ENCODE assay signal across 1 cellular context in the genomic region with DNA sequence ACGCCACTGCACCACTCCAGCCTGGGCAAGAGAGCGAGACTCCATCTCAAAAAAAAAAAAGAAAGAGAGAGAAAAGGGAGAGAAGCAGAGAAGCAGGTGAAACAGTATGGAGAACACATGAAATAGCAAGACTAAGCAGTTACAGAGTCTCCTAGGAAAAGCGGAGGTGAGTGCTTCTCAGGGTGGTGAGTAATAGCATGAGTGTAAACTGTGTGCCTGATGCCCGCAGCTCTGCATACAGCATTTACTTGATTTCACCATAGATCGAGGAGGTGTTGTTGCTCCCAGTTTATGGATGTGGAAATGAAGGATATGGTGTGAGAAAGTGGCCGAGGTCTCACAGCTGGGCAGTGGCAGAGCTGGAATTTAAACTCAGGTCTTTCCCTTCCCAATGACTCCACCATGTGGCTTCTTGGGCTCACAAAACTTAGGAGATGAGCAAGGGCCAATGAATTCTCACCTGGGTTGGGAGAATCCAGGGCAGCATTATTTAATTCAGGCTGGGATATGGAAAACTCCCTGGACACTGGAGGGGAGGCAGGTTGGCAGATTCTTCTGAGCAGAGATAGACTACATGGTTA.
A peak's percentile ranks its signal among the peaks of the same experiment; 100 is the strongest.
TF ChIP-seq lines count a peak whose summit lies in the region.

No MANE protein-coding gene starts in this region.

TF ChIP-seq in A549, 52 proteins besides CTCF, POLR2A, EP300 and RAD21:
- peak; percentile 11; the same call in 1 of the 3 replicates for TF ChIP-seq SMC3 (IDR thresholded peaks at IDR 0.05)
